ENCODE assay signal across 1 cellular context in genomic region chr11:62295504-62295903, GRCh38.
TF ChIP-seq lines count a peak whose summit lies in the region.

No MANE protein-coding gene starts in this region.

TF ChIP-seq in Ishikawa, 13 proteins besides CTCF, POLR2A, EP300 and RAD21 (continued from another document):
- TF ChIP-seq REST (IDR thresholded peaks at IDR 0.05; ENCODE audit: low read depth) (peak; percentile 91), TEAD4 (IDR thresholded peaks at IDR 0.05) (no peak)
TF ChIP-seq in Ishikawa: peak in this region for 1.
